ENCODE assay signal across 8 cellular contexts in genomic region chr7:35204850-35205249, GRCh38. TPM values are rescaled to one million over a fixed set of nuclear protein-coding genes. Genes with fewer than 3 reads are reported as not detected.
"Had no signal": no experiment of that assay in that cellular context is flagged by ENCODE, and none has a peak within 500 bp of the region (broad histone marks: within the 10 kb centered on the region; RNA-seq: fewer than 3 reads in every experiment).

No MANE protein-coding gene starts in this region.

RNA-seq across cellular contexts. Expression of gene TBX20, which starts 49.0 kb away (rescaled TPM):
- total RNA-seq: stomach, subcutaneous adipose tissue, suprapubic skin, temporal lobe, transverse colon, upper lobe of right lung, ureter had no signal
- polyA plus RNA-seq: stomach, thymus had no signal
